In genomic region chr6:136249811-136250685, GRCh38 we compare ENCODE assay signal across 8 cellular contexts. TPM values are rescaled to one million over a fixed set of nuclear protein-coding genes. Genes with fewer than 3 reads are reported as not detected.
DNase-seq lines count a peak whose midpoint lies in the region; ATAC-seq and TF ChIP-seq lines count a peak whose summit lies in the region.

TSS of gene MTFR2 (minus strand) at chr6:136250311. CDS start at chr6:136249099, 1,212 bp downstream.

- peak within 1 kb of the TSS; percentile 94 for H3K27ac Mint-ChIP-seq in activated CD8-positive, alpha-beta T cell treated with anti-CD3 and anti-CD28 coated beads, Interleukin-2, amount 10 ng/mL, durations not matched to agents 7 days and 5 days

- H3K36me3 ChIP-seq in lung (ENCODE audit: control insufficient read depth in 2 of 2, insufficient read depth in 2 of 2, low read length in 2 of 2) = no peaks in the 10 kb centered on the region

- no peaks in the 10 kb centered on the region for H3K9me3 ChIP-seq in lung (ENCODE audit: control insufficient read depth in 2 of 2, insufficient read depth in 1 of 2, low read length in 1 of 2)

- H3K36me3 Mint-ChIP-seq in activated CD8-positive, alpha-beta T cell treated with anti-CD3 and anti-CD28 coated beads, Interleukin-2, amount 10 ng/mL, durations not matched to agents 7 days and 5 days (ENCODE audit: low read depth) = peaks cover 54% of the 10 kb centered on the region

- WGBS in lung, 2 donors = 0% methylated on average over 59 of the region's 59 CpGs

- H3K4me1 ChIP-seq in lung (ENCODE audit: control insufficient read depth in 2 of 2, insufficient read depth in 2 of 2, low read length in 2 of 2) = peaks cover 5 to 7% of the 10 kb centered on the region in 2 donors

- peak within 1 kb of the TSS; percentile 92 for H3K4me3 Mint-ChIP-seq in activated CD8-positive, alpha-beta T cell treated with anti-CD3 and anti-CD28 coated beads, Interleukin-2, amount 10 ng/mL, durations not matched to agents 7 days and 5 days

- no peaks in the 10 kb centered on the region for H3K27me3 Mint-ChIP-seq in activated CD8-positive, alpha-beta T cell treated with anti-CD3 and anti-CD28 coated beads, Interleukin-2, amount 10 ng/mL, durations not matched to agents 7 days and 5 days (ENCODE audit: low read depth)

- peak; percentile 92 for ATAC-seq in activated CD8-positive, alpha-beta T cell treated with anti-CD3 and anti-CD28 coated beads, Interleukin-2, amount 10 ng/mL, durations not matched to agents 7 days and 5 days
- ATAC-seq in lung (ENCODE audit: insufficient read depth, low FRiP score) = peak; percentile 99

- CTCF ChIA-PET in activated CD8-positive, alpha-beta T cell treated with anti-CD3 and anti-CD28 coated beads, Interleukin-2, amount 10 ng/mL, durations not matched to agents 7 days and 5 days (lab: Charles Lee) = interaction anchor here (1.0 to 6.1 kb wide), 15 partner anchors 10 to 752 kb away, joined by 3 to 32 read pairs (median 5); partner anchors contain the start of genes AHI1 and BCLAF1

- H3K27ac ChIP-seq in lung (ENCODE audit: low read depth in 1 of 2, low read length in 1 of 2) = peak within 1 kb of the TSS; percentile 23 to 54

- no peak for TF ChIP-seq CTCF in GM20000 (IDR thresholded peaks at IDR 0.05; ENCODE audit: extremely low read depth, missing control alignments)
- no peak for TF ChIP-seq CTCF in lung (IDR thresholded peaks at IDR 0.05; ENCODE audit: control extremely low read depth, extremely low read depth)

- H3K4me1 Mint-ChIP-seq in activated CD8-positive, alpha-beta T cell treated with anti-CD3 and anti-CD28 coated beads, Interleukin-2, amount 10 ng/mL, durations not matched to agents 7 days and 5 days (ENCODE audit: low read depth) = peaks cover 48% of the 10 kb centered on the region

- no peaks in the 10 kb centered on the region for H3K27me3 ChIP-seq in lung (ENCODE audit: control insufficient read depth, insufficient read depth)

- peak within 1 kb of the TSS; percentile 84 for H3K4me3 ChIP-seq in lung

- DNase-seq in COLO668 (lab: John Stamatoyannopoulos, UW; ENCODE audit: unreplicated experiment) (peak; percentile 91), GM20000 (ENCODE audit: low spot score) (peak; percentile 92), HS-5 (ENCODE audit: low read depth) (peak; percentile 95), NK-92 (lab: John Stamatoyannopoulos, UW; ENCODE audit: unreplicated experiment) (peak; percentile 66), lung (ENCODE audit: low spot score) (peak; percentile 99)
- DNase-seq in activated CD8-positive, alpha-beta T cell treated with anti-CD3 and anti-CD28 coated beads, Interleukin-2, amount 10 ng/mL, durations not matched to agents 7 days and 5 days = peak; percentile 97
- peak; percentile 91 for DNase-seq in effector CD8-positive, alpha-beta T cell (lab: John Stamatoyannopoulos, UW)
- peak; percentile 81 to 95 (median 89) for DNase-seq in stimulated activated CD4-positive, alpha-beta T cell treated with anti-CD3 and anti-CD28 coated beads, TNF-alpha, amount 100 ng/mL, for 24 hours (ENCODE audit: low read depth in 3 of 3)

- no peaks in the 10 kb centered on the region for H3K9me3 Mint-ChIP-seq in activated CD8-positive, alpha-beta T cell treated with anti-CD3 and anti-CD28 coated beads, Interleukin-2, amount 10 ng/mL, durations not matched to agents 7 days and 5 days (ENCODE audit: insufficient read depth)

- POLR2A ChIA-PET in activated CD8-positive, alpha-beta T cell treated with anti-CD3 and anti-CD28 coated beads, Interleukin-2, amount 10 ng/mL, durations not matched to agents 7 days and 5 days (lab: Charles Lee) = interaction anchor here (0.7 to 7.7 kb wide), 17 partner anchors 9 to 1057 kb away, joined by 3 to 140 read pairs (median 5); partner anchors contain the start of gene BCLAF1

RNA-seq across cellular contexts. Expression of gene MTFR2, which starts in this region (rescaled TPM):
- 10 to 100 TPM; 27.2 to 27.9 TPM for total RNA-seq in activated CD8-positive, alpha-beta T cell treated with anti-CD3 and anti-CD28 coated beads, Interleukin-2, amount 10 ng/mL, durations not matched to agents 7 days and 5 days
- total RNA-seq in lung = 1 to 10 TPM in 1 of 2 donors, under 1 TPM in 1; 0.65 to 2.3 TPM
- 1 to 10 TPM in 1 of 2 donors, under 1 TPM in 1; 0.94 to 1.8 TPM for polyA plus RNA-seq in lung

Comparison
In these comparisons a context has a peak if more than half of its experiments do, and no peak if none do; other contexts are left out.
1. Peak in every context shown above with its lines: DNase-seq, ATAC-seq, H3K4me3 ChIP-seq and H3K27ac ChIP-seq.
2. RNA of gene MTFR2 (total RNA-seq): 27.2 to 27.9 TPM in activated CD8-positive, alpha-beta T cell treated with anti-CD3 and anti-CD28 coated beads, Interleukin-2, amount 10 ng/mL, durations not matched to agents 7 days and 5 days; 0.65 to 2.3 TPM in lung; every median in the first group is over 4 times any median in the second.